Comparison of ENCODE assay signal across 22 cellular contexts in genomic region chr14:22040781-22041125, GRCh38.
A peak's percentile ranks its signal among the peaks of the same experiment; 100 is the strongest.
DNase-seq lines count a peak whose midpoint lies in the region; ATAC-seq and TF ChIP-seq lines count a peak whose summit lies in the region.
"Had no signal": no experiment of that assay in that cellular context is flagged by ENCODE, and none has a peak within 500 bp of the region (broad histone marks: within the 10 kb centered on the region; RNA-seq: fewer than 3 reads in every experiment).

No MANE protein-coding gene starts in this region.

- intact Hi-C loops in activated naive CD4-positive, alpha-beta T cell treated with anti-CD3 and anti-CD28 coated beads for 36 hours (cut with micrococcal nuclease) = loop anchor here (1.0 to 2.0 kb wide), 4 partner anchors 37 to 516 kb away; no protein-coding TSS in a partner anchor
- intact Hi-C loops in activated T-helper 2 cell treated with anti-CD3 and anti-CD28 coated beads, Interferon-gamma antibody, Interleukin-2, Interleukin-4, amounts not matched to agents 10 μg/mL and 5 μg/mL and 100 μg/mL, durations not matched to agents 14 hours and 24 hours and 36 hours (cut with micrococcal nuclease) = no loop called here

- peak overlapping the region; percentile 43; the same call in 1 of the 2 replicates for H3K4me2 ChIP-seq in MM.1S (ENCODE audit: low read depth, low read length)
- H3K4me2 ChIP-seq: BLaER1 treated with 17β-estradiol and CSF1 and Interleukin-3, amounts not matched to agents 10 nM and 100 nM had no signal

- H3K27me3 ChIP-seq in MM.1S (replicated peaks; ENCODE audit: insufficient read depth, low read length) = no peaks in the 10 kb centered on the region
- H3K27me3 ChIP-seq: ascending aorta, ovary, uterus had no signal

- no peaks in the 10 kb centered on the region for H4K20me1 ChIP-seq in MM.1S (ENCODE audit: insufficient read depth, low read length)

- H3K36me3 Mint-ChIP-seq in activated naive CD4-positive, alpha-beta T cell treated with anti-CD3 and anti-CD28 coated beads for 36 hours (ENCODE audit: low read depth) = no peaks in the 10 kb centered on the region
- no peaks in the 10 kb centered on the region for H3K36me3 Mint-ChIP-seq in activated T-helper 2 cell treated with anti-CD3 and anti-CD28 coated beads, Interferon-gamma antibody, Interleukin-2, Interleukin-4, amounts not matched to agents 10 μg/mL and 5 μg/mL and 100 μg/mL, durations not matched to agents 14 hours and 24 hours and 36 hours (ENCODE audit: low read depth)
- H3K36me3 Mint-ChIP-seq in stimulated activated effector memory CD8-positive, alpha-beta T cell treated with anti-CD3 and anti-CD28 coated beads, Interleukin-12 subunit alpha, Interleukin-12 subunit beta, amount 100 ng/mL, for 72 hours = no peaks in the 10 kb centered on the region
- H3K36me3 Mint-ChIP-seq: naive B cell had no signal

- peaks cover 14% of the 10 kb centered on the region; the same call in 1 of the 2 replicates for H3K4me1 ChIP-seq in MM.1S (ENCODE audit: low read length)
- H3K4me1 ChIP-seq: ascending aorta, HAP-1, uterus had no signal

- H3K79me2 ChIP-seq in MM.1S (ENCODE audit: low read length) = no peaks in the 10 kb centered on the region

- H3K27ac ChIP-seq in MM.1S (ENCODE audit: low read length) = no peak overlapping the region
- H3K27ac ChIP-seq: ascending aorta; BLaER1 treated with 17β-estradiol and CSF1 and Interleukin-3, amounts not matched to agents 10 nM and 100 nM; ovary; uterus had no signal

- H2AFZ ChIP-seq in MM.1S (ENCODE audit: low read length) = peak overlapping the region; percentile 15; the same call in 1 of the 2 replicates

- no peak for TF ChIP-seq CTCF in MM.1S (IDR thresholded peaks at IDR 0.05; ENCODE audit: low read length)

- H3K9me3 Mint-ChIP-seq in activated naive CD4-positive, alpha-beta T cell treated with anti-CD3 and anti-CD28 coated beads for 36 hours = no peaks in the 10 kb centered on the region
- no peaks in the 10 kb centered on the region for H3K9me3 Mint-ChIP-seq in activated T-helper 2 cell treated with anti-CD3 and anti-CD28 coated beads, Interferon-gamma antibody, Interleukin-2, Interleukin-4, amounts not matched to agents 10 μg/mL and 5 μg/mL and 100 μg/mL, durations not matched to agents 14 hours and 24 hours and 36 hours
- H3K9me3 Mint-ChIP-seq in stimulated activated effector memory CD8-positive, alpha-beta T cell treated with anti-CD3 and anti-CD28 coated beads, Interleukin-12 subunit alpha, Interleukin-12 subunit beta, amount 100 ng/mL, for 72 hours = no peaks in the 10 kb centered on the region
- H3K9me3 Mint-ChIP-seq: naive B cell had no signal

- no peak overlapping the region for H3K9ac ChIP-seq in MM.1S (ENCODE audit: low read length)
- H3K9ac ChIP-seq: BLaER1 treated with 17β-estradiol and CSF1 and Interleukin-3, amounts not matched to agents 10 nM and 100 nM had no signal

- peaks cover 5% of the 10 kb centered on the region; the same call in 1 of the 2 replicates for H3F3A ChIP-seq in MM.1S (ENCODE audit: insufficient read depth, low read length)

- H3K27ac Mint-ChIP-seq in activated naive CD4-positive, alpha-beta T cell treated with anti-CD3 and anti-CD28 coated beads for 36 hours = peak overlapping the region; percentile 90
- H3K27ac Mint-ChIP-seq in activated T-helper 2 cell treated with anti-CD3 and anti-CD28 coated beads, Interferon-gamma antibody, Interleukin-2, Interleukin-4, amounts not matched to agents 10 μg/mL and 5 μg/mL and 100 μg/mL, durations not matched to agents 14 hours and 24 hours and 36 hours = peak overlapping the region; percentile 68
- no peak overlapping the region for H3K27ac Mint-ChIP-seq in stimulated activated effector memory CD8-positive, alpha-beta T cell treated with anti-CD3 and anti-CD28 coated beads, Interleukin-12 subunit alpha, Interleukin-12 subunit beta, amount 100 ng/mL, for 72 hours
- H3K27ac Mint-ChIP-seq: naive B cell had no signal

- H3K27me3 Mint-ChIP-seq in activated naive CD4-positive, alpha-beta T cell treated with anti-CD3 and anti-CD28 coated beads for 36 hours (ENCODE audit: low read depth) = no peaks in the 10 kb centered on the region
- H3K27me3 Mint-ChIP-seq in activated T-helper 2 cell treated with anti-CD3 and anti-CD28 coated beads, Interferon-gamma antibody, Interleukin-2, Interleukin-4, amounts not matched to agents 10 μg/mL and 5 μg/mL and 100 μg/mL, durations not matched to agents 14 hours and 24 hours and 36 hours (ENCODE audit: low read depth) = peaks cover 5% of the 10 kb centered on the region

- H3K4me3 Mint-ChIP-seq in activated naive CD4-positive, alpha-beta T cell treated with anti-CD3 and anti-CD28 coated beads for 36 hours = peak overlapping the region; percentile 69
- H3K4me3 Mint-ChIP-seq in activated T-helper 2 cell treated with anti-CD3 and anti-CD28 coated beads, Interferon-gamma antibody, Interleukin-2, Interleukin-4, amounts not matched to agents 10 μg/mL and 5 μg/mL and 100 μg/mL, durations not matched to agents 14 hours and 24 hours and 36 hours (ENCODE audit: low read depth) = peak overlapping the region; percentile 73
- H3K4me3 Mint-ChIP-seq in stimulated activated effector memory CD8-positive, alpha-beta T cell treated with anti-CD3 and anti-CD28 coated beads, Interleukin-12 subunit alpha, Interleukin-12 subunit beta, amount 100 ng/mL, for 72 hours = peak overlapping the region; percentile 49
- H3K4me3 Mint-ChIP-seq: naive B cell had no signal

- H3K9me3 ChIP-seq in MM.1S (replicated peaks; ENCODE audit: insufficient read depth, low read length) = no peaks in the 10 kb centered on the region
- H3K9me3 ChIP-seq: ascending aorta; BLaER1 treated with 17β-estradiol and CSF1 and Interleukin-3, amounts not matched to agents 10 nM and 100 nM; HAP-1; ovary; uterus had no signal

- peaks cover 16% of the 10 kb centered on the region for H3K4me1 Mint-ChIP-seq in activated naive CD4-positive, alpha-beta T cell treated with anti-CD3 and anti-CD28 coated beads for 36 hours (ENCODE audit: low read depth)
- peaks cover 14% of the 10 kb centered on the region for H3K4me1 Mint-ChIP-seq in activated T-helper 2 cell treated with anti-CD3 and anti-CD28 coated beads, Interferon-gamma antibody, Interleukin-2, Interleukin-4, amounts not matched to agents 10 μg/mL and 5 μg/mL and 100 μg/mL, durations not matched to agents 14 hours and 24 hours and 36 hours (ENCODE audit: low read depth)
- no peaks in the 10 kb centered on the region for H3K4me1 Mint-ChIP-seq in stimulated activated effector memory CD8-positive, alpha-beta T cell treated with anti-CD3 and anti-CD28 coated beads, Interleukin-12 subunit alpha, Interleukin-12 subunit beta, amount 100 ng/mL, for 72 hours

- H3K36me3 ChIP-seq in MM.1S (replicated peaks; ENCODE audit: insufficient read depth, low read length) = no peaks in the 10 kb centered on the region
- H3K36me3 ChIP-seq: ascending aorta; BLaER1 treated with 17β-estradiol and CSF1 and Interleukin-3, amounts not matched to agents 10 nM and 100 nM; HAP-1; ovary; uterus had no signal

- no peak overlapping the region for H3K4me3 ChIP-seq in MM.1S (ENCODE audit: low read length)
- H3K4me3 ChIP-seq: ascending aorta; BLaER1 treated with 17β-estradiol and CSF1 and Interleukin-3, amounts not matched to agents 10 nM and 100 nM; HAP-1; ovary; uterus had no signal

- DNase-seq in activated naive CD4-positive, alpha-beta T cell treated with anti-CD3 and anti-CD28 coated beads for 36 hours = no peak
- DNase-seq in activated naive CD4-positive, alpha-beta T cell (lab: John Stamatoyannopoulos, UW) = no peak
- DNase-seq in MM.1S (no peak), islet precursor cell (no peak)
- no peak for DNase-seq in activated T-helper 2 cell treated with anti-CD3 and anti-CD28 coated beads, Interferon-gamma antibody, Interleukin-2, Interleukin-4, amounts not matched to agents 10 μg/mL and 5 μg/mL and 100 μg/mL, durations not matched to agents 14 hours and 24 hours and 36 hours (ENCODE audit: low spot score)
- no peak for DNase-seq in stimulated activated effector memory CD8-positive, alpha-beta T cell treated with anti-CD3 and anti-CD28 coated beads, Interleukin-12 subunit alpha, Interleukin-12 subunit beta, amount 100 ng/mL, for 72 hours (ENCODE audit: low spot score in 2 of 2)
- DNase-seq: activated gamma-delta T cell, EL, left ventricle myocardium superior, NCI-H1105, NCI-H2029, NCI-H226, ovary, retina, RPMI8226, T-helper 9 cell, uterus had no signal

- H3K9me2 ChIP-seq in MM.1S (replicated peaks; ENCODE audit: insufficient read depth, low read length) = no peaks in the 10 kb centered on the region

- CTCF ChIA-PET in activated naive CD4-positive, alpha-beta T cell treated with anti-CD3 and anti-CD28 coated beads for 36 hours (lab: Charles Lee) = interaction anchor here (0.8 to 1.9 kb wide), 10 partner anchors 13 to 130 kb away, joined by 3 to 13 read pairs (median 6); no protein-coding TSS in a partner anchor

- ATAC-seq in stimulated activated effector memory CD8-positive, alpha-beta T cell treated with anti-CD3 and anti-CD28 coated beads, Interleukin-12 subunit alpha, Interleukin-12 subunit beta, amount 100 ng/mL, for 72 hours = no peak
- ATAC-seq in activated CD4-positive, CD25-positive, alpha-beta regulatory T cell treated with anti-CD3 and anti-CD28 coated beads, Interleukin-2, amount 50 U/mL, for 24 hours = no peak
- ATAC-seq: left ventricle myocardium superior had no signal
